7 cellular contexts compared by ENCODE assay signal in genomic region chr1:19676438-19676922, GRCh38. TPM values are rescaled to one million over a fixed set of nuclear protein-coding genes. Genes with fewer than 3 reads are reported as not detected.
DNase-seq lines count a peak whose midpoint lies in the region; ATAC-seq and TF ChIP-seq lines count a peak whose summit lies in the region.

No MANE protein-coding gene starts in this region.

- in situ Hi-C loops in gastrocnemius medialis (cut with MboI; ENCODE audit: low sequenced_read_pairs in 4 of 4), result no loop called here

- H3K27ac ChIP-seq in HEK293 (ENCODE audit: extremely low read depth, low read depth, low read length) (no peak overlapping the region), gastrocnemius medialis (no peak overlapping the region)

- H3K4me1 ChIP-seq in HEK293 (ENCODE audit: control insufficient read depth, insufficient read depth, low read length) (no peaks in the 10 kb centered on the region), gastrocnemius medialis (no peaks in the 10 kb centered on the region)

- peaks cover 0 to 4% (median 0%) of the 10 kb centered on the region in 3 donors for H3K27me3 ChIP-seq in gastrocnemius medialis

- peak; percentile 26 for DNase-seq in glomerular visceral epithelial cell (ENCODE audit: extremely low spot score)
- DNase-seq in gastrocnemius medialis, result peak; percentile 19 to 60
- no peak for DNase-seq in GF-D8 (lab: John Stamatoyannopoulos, UW)
- DNase-seq in NCI-H446 treated with DMSO at 0.1 percent for 48 hours (lab: John Stamatoyannopoulos, UW), result no peak

- CTCF ChIA-PET in HEK293 (lab: Yijun Ruan, JAX), result interaction anchor here (0.7 to 1.9 kb wide), 4 partner anchors 9 to 451 kb away, joined by 3 to 5 read pairs (median 4); no protein-coding TSS in a partner anchor

- intact Hi-C loops in gastrocnemius medialis (cut with DNase I; ENCODE audit: low total_unique reads), result no loop called here

- H3K36me3 ChIP-seq in HEK293 (ENCODE audit: control insufficient read depth in 2 of 2, insufficient read depth in 1 of 2, low read length in 2 of 2) (no peaks in the 10 kb centered on the region), gastrocnemius medialis (no peaks in the 10 kb centered on the region)

- H3K4me3 ChIP-seq in HEK293 (ENCODE audit: low read depth, low read length) (no peak overlapping the region), gastrocnemius medialis (no peak overlapping the region)

- POLR2A ChIA-PET in HEK293 (lab: Yijun Ruan, JAX), result no interaction called here

- TF ChIP-seq CTCF in HEK293 (tag by site-specific recombination; IDR thresholded peaks at IDR 0.05) (no peak), gastrocnemius medialis (IDR thresholded peaks at IDR 0.05 in 4 of 5, conservative IDR thresholded peaks at IDR 0.05 in 1 of 5) (no peak)

- no peak for TF ChIP-seq POLR2A in gastrocnemius medialis (IDR thresholded peaks at IDR 0.05)

- ATAC-seq in SK-N-SH treated with all-trans-retinoic acid at 6 μM for 48 hours, result peak; percentile 48; the same call in 2 of the 3 replicates
- ATAC-seq in gastrocnemius medialis, result peak; percentile 18 to 33
- ATAC-seq in HG03521 (IDR thresholded peaks at IDR 0.05; ENCODE audit: unreplicated experiment), result no peak

- H3K9me3 ChIP-seq in HEK293 (ENCODE audit: control insufficient read depth, insufficient read depth, low read depth, low read length) (no peaks in the 10 kb centered on the region), gastrocnemius medialis (no peaks in the 10 kb centered on the region)

TF ChIP-seq in HEK293, 187 proteins besides CTCF, POLR2A, EP300 and RAD21:
- no peak for TF ChIP-seq KLF8 (tag by site-specific recombination; IDR thresholded peaks at IDR 0.05)
- TF ChIP-seq REST (tag by site-specific recombination; IDR thresholded peaks at IDR 0.05), result peak; percentile 93
- TF ChIP-seq GLIS2 (tag by site-specific recombination; IDR thresholded peaks at IDR 0.05), result no peak
TF ChIP-seq in HEK293: peak in this region for 1.

TF ChIP-seq in SK-N-SH treated with all-trans-retinoic acid at 6 μM for 48 hours, 23 proteins besides CTCF, POLR2A, EP300 and RAD21:
- TF ChIP-seq PPARA (CRISPR knock-in tag; IDR thresholded peaks at IDR 0.05; ENCODE audit: borderline replicate concordance) (no peak), ZFP3 (CRISPR knock-in tag; IDR thresholded peaks at IDR 0.05) (0 out of 2 replicates have a peak, but pooled peaks have one; percentile 29), POU6F1 (CRISPR knock-in tag; IDR thresholded peaks at IDR 0.05; ENCODE audit: borderline replicate concordance, low read depth) (no peak)

RNA-seq across cellular contexts. Expression of gene HTR6, which starts 11.8 kb away (rescaled TPM):
- not detected for total RNA-seq in gastrocnemius medialis

RNA-seq across cellular contexts. Expression of gene NBL1, which starts 32.4 kb away (rescaled TPM):
- 10 to 100 TPM in 3 of 4 donors, 1 to 10 TPM in 1; 7.9 to 20.3 (median 16.3) TPM for total RNA-seq in gastrocnemius medialis

Comparison
In these comparisons a context has a peak if more than half of its experiments do, and no peak if none do; other contexts are left out.
1. DNase-seq: peak in glomerular visceral epithelial cell (single experiment) and gastrocnemius medialis (2 of 2); none in GF-D8 (single experiment) and NCI-H446 treated with DMSO at 0.1 percent for 48 hours (single experiment).
2. Of the 2 proteins assayed by ChIP-seq in both HEK293 and SK-N-SH treated with all-trans-retinoic acid at 6 μM for 48 hours: peak only in HEK293: none; only in SK-N-SH treated with all-trans-retinoic acid at 6 μM for 48 hours: ZFP3; in both: none; in neither: 1.